In genomic region chr2:234091883-234092282, GRCh38 we compare ENCODE assay signal across 1 cellular context.
TF ChIP-seq lines count a peak whose summit lies in the region.

No MANE protein-coding gene starts in this region.

TF ChIP-seq in H1, 55 proteins besides CTCF, POLR2A, EP300 and RAD21:
- no peak for TF ChIP-seq SUZ12 (IDR thresholded peaks at IDR 0.05; ENCODE audit: low read length)
- no peak for TF ChIP-seq KDM5A (IDR thresholded peaks at IDR 0.05; ENCODE audit: low read length)
- no peak for TF ChIP-seq RXRA (IDR thresholded peaks at IDR 0.05; ENCODE audit: insufficient read depth, low read depth, low read length)
- TF ChIP-seq CHD2 (IDR thresholded peaks at IDR 0.05; ENCODE audit: low read length), result no peak
- no peak for TF ChIP-seq MAX (IDR thresholded peaks at IDR 0.05)
- no peak for TF ChIP-seq BACH1 (IDR thresholded peaks at IDR 0.05; ENCODE audit: low read length)
- no peak for TF ChIP-seq SP1 (IDR thresholded peaks at IDR 0.05; ENCODE audit: low read depth, low read length)
- TF ChIP-seq RNF2 (IDR thresholded peaks at IDR 0.05; ENCODE audit: borderline replicate concordance, low read depth, low read length, missing control alignments, poor library complexity, severe bottlenecking), result no peak
- TF ChIP-seq TBP (IDR thresholded peaks at IDR 0.05; ENCODE audit: low read depth, low read length), result no peak
- no peak for TF ChIP-seq MAFK (IDR thresholded peaks at IDR 0.05; ENCODE audit: low read depth, low read length)
TF ChIP-seq in H1: peak in this region for 0.
